Comparison of ENCODE assay signal across 1 cellular context in the genomic region with DNA sequence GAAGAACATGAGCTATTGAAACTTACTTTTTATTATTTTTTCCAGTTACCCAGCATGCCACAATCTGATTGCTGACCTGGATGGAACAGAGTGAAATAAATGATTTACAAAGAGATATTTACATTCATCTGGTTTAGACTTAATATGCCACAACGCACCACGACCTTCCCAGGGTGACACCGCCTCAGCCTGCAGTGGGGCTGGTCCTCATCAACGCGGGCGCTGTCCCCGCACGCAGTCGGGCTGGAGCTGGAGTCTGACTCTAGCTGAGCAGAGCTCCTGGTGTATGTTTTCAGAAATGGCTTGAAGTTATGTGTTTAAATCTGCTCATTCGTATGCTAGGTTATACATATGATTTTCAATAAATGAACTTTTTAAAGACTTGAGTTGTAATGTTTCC.
TF ChIP-seq lines count a peak whose summit lies in the region.

No MANE protein-coding gene starts in this region.

TF ChIP-seq in A549, 52 proteins besides CTCF, POLR2A, EP300 and RAD21 (continued from another document):
- TF ChIP-seq MAFK (IDR thresholded peaks at IDR 0.05; ENCODE audit: partially characterized antibody) (no peak), HOXB5 (CRISPR knock-in tag; IDR thresholded peaks at IDR 0.05) (no peak), JUNB (IDR thresholded peaks at IDR 0.05) (no peak), HDAC2 (IDR thresholded peaks at IDR 0.05) (no peak)
- TF ChIP-seq, protein P1, sequence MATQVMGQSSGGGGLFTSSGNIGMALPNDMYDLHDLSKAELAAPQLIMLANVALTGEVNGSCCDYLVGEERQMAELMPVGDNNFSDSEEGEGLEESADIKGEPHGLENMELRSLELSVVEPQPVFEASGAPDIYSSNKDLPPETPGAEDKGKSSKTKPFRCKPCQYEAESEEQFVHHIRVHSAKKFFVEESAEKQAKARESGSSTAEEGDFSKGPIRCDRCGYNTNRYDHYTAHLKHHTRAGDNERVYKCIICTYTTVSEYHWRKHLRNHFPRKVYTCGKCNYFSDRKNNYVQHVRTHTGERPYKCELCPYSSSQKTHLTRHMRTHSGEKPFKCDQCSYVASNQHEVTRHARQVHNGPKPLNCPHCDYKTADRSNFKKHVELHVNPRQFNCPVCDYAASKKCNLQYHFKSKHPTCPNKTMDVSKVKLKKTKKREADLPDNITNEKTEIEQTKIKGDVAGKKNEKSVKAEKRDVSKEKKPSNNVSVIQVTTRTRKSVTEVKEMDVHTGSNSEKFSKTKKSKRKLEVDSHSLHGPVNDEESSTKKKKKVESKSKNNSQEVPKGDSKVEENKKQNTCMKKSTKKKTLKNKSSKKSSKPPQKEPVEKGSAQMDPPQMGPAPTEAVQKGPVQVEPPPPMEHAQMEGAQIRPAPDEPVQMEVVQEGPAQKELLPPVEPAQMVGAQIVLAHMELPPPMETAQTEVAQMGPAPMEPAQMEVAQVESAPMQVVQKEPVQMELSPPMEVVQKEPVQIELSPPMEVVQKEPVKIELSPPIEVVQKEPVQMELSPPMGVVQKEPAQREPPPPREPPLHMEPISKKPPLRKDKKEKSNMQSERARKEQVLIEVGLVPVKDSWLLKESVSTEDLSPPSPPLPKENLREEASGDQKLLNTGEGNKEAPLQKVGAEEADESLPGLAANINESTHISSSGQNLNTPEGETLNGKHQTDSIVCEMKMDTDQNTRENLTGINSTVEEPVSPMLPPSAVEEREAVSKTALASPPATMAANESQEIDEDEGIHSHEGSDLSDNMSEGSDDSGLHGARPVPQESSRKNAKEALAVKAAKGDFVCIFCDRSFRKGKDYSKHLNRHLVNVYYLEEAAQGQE (IDR thresholded peaks at IDR 0.05) = no peak
TF ChIP-seq in A549: peak in this region for 0.
